20 cellular contexts compared by ENCODE assay signal in genomic region chr20:23587631-23588030, GRCh38. TPM values are rescaled to one million over a fixed set of nuclear protein-coding genes. Genes with fewer than 3 reads are reported as not detected.
DNase-seq lines count a peak whose midpoint lies in the region; ATAC-seq, FAIRE-seq and TF ChIP-seq lines count a peak whose summit lies in the region.
"Had no signal": no experiment of that assay in that cellular context is flagged by ENCODE, and none has a peak within 500 bp of the region (broad histone marks: within the 10 kb centered on the region; RNA-seq: fewer than 3 reads in every experiment).

No MANE protein-coding gene starts in this region.

- no peak for ATAC-seq in stimulated activated naive CD8-positive, alpha-beta T cell treated with anti-CD3 and anti-CD28 coated beads, Interleukin-15, amount 100 ng/mL, for 72 hours
- no peak for ATAC-seq in stimulated activated naive CD8-positive, alpha-beta T cell treated with anti-CD3 and anti-CD28 coated beads, Interleukin-15, Interleukin-2, amounts not matched to agents 100 U/mL and 50 U/mL, for 24 hours
- ATAC-seq in GM18519 (IDR thresholded peaks at IDR 0.05; ENCODE audit: low FRiP score, unreplicated experiment), result no peak
- ATAC-seq in GM18861 (IDR thresholded peaks at IDR 0.05; ENCODE audit: unreplicated experiment), result no peak

- H3K27me3 Mint-ChIP-seq in stimulated activated naive CD8-positive, alpha-beta T cell treated with anti-CD3 and anti-CD28 coated beads, Interleukin-15, amount 100 ng/mL, for 72 hours, result peaks cover 28% of the 10 kb centered on the region
- H3K27me3 Mint-ChIP-seq in neural crest cell (ENCODE audit: low read depth), result peaks cover 3% of the 10 kb centered on the region

- 74% methylated on average over 7 of the region's 7 CpGs for WGBS in esophagus muscularis mucosa

- DNase-seq in stimulated activated naive CD8-positive, alpha-beta T cell treated with anti-CD3 and anti-CD28 coated beads, Interleukin-15, amount 100 ng/mL, for 72 hours, result no peak
- DNase-seq in stimulated activated naive CD8-positive, alpha-beta T cell treated with anti-CD3 and anti-CD28 coated beads, Interleukin-15, Interleukin-2, amounts not matched to agents 100 U/mL and 50 U/mL, for 24 hours, result no peak
- DNase-seq in esophagus muscularis mucosa (ENCODE audit: extremely low spot score) (peak; percentile 50), neural crest cell (ENCODE audit: low read depth, low spot score) (no peak), kidney (no peak)
- DNase-seq: AML-193; Caco-2; CD4-positive, alpha-beta T cell had no signal

- no peaks in the 10 kb centered on the region for H3K9me3 ChIP-seq in esophagus muscularis mucosa
- H3K9me3 ChIP-seq in kidney (ENCODE audit: control insufficient read depth in 1 of 2, low read length in 2 of 2), result no peaks in the 10 kb centered on the region
- H3K9me3 ChIP-seq: Caco-2, HAP-1 had no signal

- peak overlapping the region; percentile 30 to 85 for H3K27ac Mint-ChIP-seq in stimulated activated naive CD8-positive, alpha-beta T cell treated with anti-CD3 and anti-CD28 coated beads, Interleukin-15, amount 100 ng/mL, for 72 hours
- H3K27ac Mint-ChIP-seq in neural crest cell (ENCODE audit: unreplicated experiment), result no peak overlapping the region
- H3K27ac Mint-ChIP-seq: CD4-positive, alpha-beta T cell had no signal

- no peaks in the 10 kb centered on the region for H3K36me3 ChIP-seq in esophagus muscularis mucosa
- no peaks in the 10 kb centered on the region for H3K36me3 ChIP-seq in kidney (ENCODE audit: control insufficient read depth in 1 of 2, insufficient read depth in 2 of 2, low read length in 2 of 2)
- H3K36me3 ChIP-seq: HAP-1 had no signal

- no peaks in the 10 kb centered on the region for H3K9me3 Mint-ChIP-seq in stimulated activated naive CD8-positive, alpha-beta T cell treated with anti-CD3 and anti-CD28 coated beads, Interleukin-15, amount 100 ng/mL, for 72 hours
- no peaks in the 10 kb centered on the region for H3K9me3 Mint-ChIP-seq in neural crest cell
- H3K9me3 Mint-ChIP-seq: CD4-positive, alpha-beta T cell had no signal

- no peak overlapping the region for H3K9ac ChIP-seq in kidney (ENCODE audit: low read length in 2 of 2)

- TF ChIP-seq EP300 in esophagus muscularis mucosa (IDR thresholded peaks at IDR 0.05), result no peak

- FAIRE-seq in kidney (lab: Jason Lieb, UNC), result no peak
- FAIRE-seq: A204.1, D721Med, G401.6, GM12892, GM18507 had no signal

- intact Hi-C loops in esophagus muscularis mucosa (cut with DNase I), result no loop called here
- intact Hi-C loops in kidney (cut with DNase I), result no loop called here

- no peak for TF ChIP-seq POLR2A in esophagus muscularis mucosa (IDR thresholded peaks at IDR 0.05; ENCODE audit: low read depth)

- no peak overlapping the region for H3K4me3 Mint-ChIP-seq in stimulated activated naive CD8-positive, alpha-beta T cell treated with anti-CD3 and anti-CD28 coated beads, Interleukin-15, amount 100 ng/mL, for 72 hours
- H3K4me3 Mint-ChIP-seq in neural crest cell, result peak overlapping the region; percentile 12
- H3K4me3 Mint-ChIP-seq: CD4-positive, alpha-beta T cell had no signal

- H3K4me1 Mint-ChIP-seq in stimulated activated naive CD8-positive, alpha-beta T cell treated with anti-CD3 and anti-CD28 coated beads, Interleukin-15, amount 100 ng/mL, for 72 hours, result no peaks in the 10 kb centered on the region
- H3K4me1 Mint-ChIP-seq in neural crest cell, result peaks cover 7% of the 10 kb centered on the region

- TF ChIP-seq CTCF in VCaP (conservative IDR thresholded peaks at IDR 0.05) (no peak), esophagus muscularis mucosa (IDR thresholded peaks at IDR 0.05) (no peak), neural crest cell (conservative IDR thresholded peaks at IDR 0.05) (no peak), kidney (IDR thresholded peaks at IDR 0.05; ENCODE audit: borderline replicate concordance, extremely low read depth, insufficient read depth) (no peak)

- H3K36me3 Mint-ChIP-seq in neural crest cell (ENCODE audit: low read depth), result no peaks in the 10 kb centered on the region

- H3K27ac ChIP-seq in VCaP (peak overlapping the region; percentile 61; the same call in 1 of the 2 replicates), esophagus muscularis mucosa (replicated peaks in 1 of 4) (no peak overlapping the region), kidney (ENCODE audit: low read depth in 2 of 2, low read length in 2 of 2) (no peak overlapping the region)
- H3K27ac ChIP-seq: C4-2B had no signal

- no peak overlapping the region for H3K4me3 ChIP-seq in esophagus muscularis mucosa
- no peak overlapping the region for H3K4me3 ChIP-seq in kidney (ENCODE audit: low read length in 2 of 2)
- H3K4me3 ChIP-seq: HAP-1 had no signal

- H3K27me3 ChIP-seq in esophagus muscularis mucosa, result peaks cover 0 to 8% (median 0%) of the 10 kb centered on the region in 4 donors

- H3K4me1 ChIP-seq in esophagus muscularis mucosa (no peaks in the 10 kb centered on the region), kidney (ENCODE audit: control insufficient read depth in 1 of 2, insufficient read depth in 1 of 2, low read depth in 1 of 2, low read length in 2 of 2) (no peaks in the 10 kb centered on the region)
- H3K4me1 ChIP-seq: HAP-1 had no signal

RNA-seq across cellular contexts. Expression of gene CST9, which starts 18.1 kb away (rescaled TPM):
- total RNA-seq in esophagus muscularis mucosa, result not detected
- total RNA-seq in neural crest cell, result not detected in 2 replicates
- total RNA-seq in kidney, result not detected
- not detected for polyA plus RNA-seq in kidney (ENCODE audit: insufficient read depth, low read depth, low replicate concordance)
- total RNA-seq: Caco-2; CD4-positive, alpha-beta T cell; H4 had no signal
- polyA plus RNA-seq: BJ had no signal

RNA-seq across cellular contexts. Expression of gene CST9L, which starts 19.3 kb away (rescaled TPM):
- total RNA-seq in esophagus muscularis mucosa, result not detected
- not detected in 2 replicates for total RNA-seq in neural crest cell
- not detected for total RNA-seq in kidney
- not detected for polyA plus RNA-seq in kidney (ENCODE audit: insufficient read depth, low read depth, low replicate concordance)
- total RNA-seq: Caco-2; CD4-positive, alpha-beta T cell; H4 had no signal
- polyA plus RNA-seq: BJ had no signal

RNA-seq across cellular contexts. Expression of gene CST3, which starts 50.1 kb away (rescaled TPM):
- total RNA-seq in esophagus muscularis mucosa (1,000 to 10,000 TPM; 1,253 to 2,184 (median 1,709) TPM), neural crest cell (145 and 146 TPM in 2 replicates), kidney (852 TPM)
- 942 TPM for polyA plus RNA-seq in kidney (ENCODE audit: insufficient read depth, low read depth, low replicate concordance)
